In genomic region chr19:56106993-56107392, GRCh38 we compare ENCODE assay signal across 23 cellular contexts. TPM values are rescaled to one million over a fixed set of nuclear protein-coding genes. Genes with fewer than 3 reads are reported as not detected.
A peak's percentile ranks its signal among the peaks of the same experiment; 100 is the strongest.
DNase-seq lines count a peak whose midpoint lies in the region; ATAC-seq, FAIRE-seq and TF ChIP-seq lines count a peak whose summit lies in the region.
"Had no signal": no experiment of that assay in that cellular context is flagged by ENCODE, and none has a peak within 500 bp of the region (broad histone marks: within the 10 kb centered on the region; RNA-seq: fewer than 3 reads in every experiment).

No MANE protein-coding gene starts in this region.

- 88% methylated on average over 10 of the region's 11 CpGs; no CpG with 5 or more reads in 1 of the 2 experiments for WGBS in H1 (ENCODE audit: extremely low coverage in 1 of 2, insufficient coverage in 1 of 2, insufficient read length in 1 of 2, insufficient replicate concordance in 2 of 2, low coverage in 1 of 2, low lambda C conversion rate in 2 of 2, missing lambda C conversion rate in 1 of 2), 2 experiments
- WGBS in transverse colon (ENCODE audit: low coverage in 1 of 2), 2 donors: 70% methylated on average over 11 of the region's 11 CpGs; no CpG with 5 or more reads in 1 of the 2 donors

- no peak overlapping the region; the same call in 1 of the 2 replicates for H3K18ac ChIP-seq in H1 (ENCODE audit: extremely low read depth, low read length)

- H3K27ac Mint-ChIP-seq in stimulated activated naive CD8-positive, alpha-beta T cell treated with anti-CD3 and anti-CD28 coated beads, Interleukin-15, amount 100 ng/mL, for 72 hours: peak overlapping the region; percentile 13 to 50
- peak overlapping the region; percentile 69 for H3K27ac Mint-ChIP-seq in nephron progenitor cell
- H3K27ac Mint-ChIP-seq: activated CD4-positive, alpha-beta T cell treated with anti-CD3 and anti-CD28 coated beads, Interleukin-2, amount 10 ng/mL, durations not matched to agents 24 days and 14 days had no signal

- no peak overlapping the region for H2AK5ac ChIP-seq in H1 (ENCODE audit: low read depth, low read length)

- no peak overlapping the region for H3K9ac ChIP-seq in H1 (replicated peaks in 1 of 4; ENCODE audit: extremely low read depth in 1 of 4, low read depth in 3 of 4, low read length in 3 of 4)

- peaks cover 52 to 55% of the 10 kb centered on the region in 2 experiments for H4K20me1 ChIP-seq in H1 (replicated peaks in 1 of 2; ENCODE audit: control insufficient read depth in 1 of 2, insufficient read depth in 2 of 2, low read length in 2 of 2)

- H3K23ac ChIP-seq in H1 (ENCODE audit: insufficient read length): no peak overlapping the region

- H2BK20ac ChIP-seq in H1 (ENCODE audit: low read length): no peak overlapping the region

- H3K27me3 ChIP-seq in H1 (replicated peaks in 1 of 4; ENCODE audit: control insufficient read depth in 3 of 4, extremely low read depth in 1 of 4, insufficient read depth in 3 of 4, low read length in 3 of 4) (no peaks in the 10 kb centered on the region; a peak in 1 of 7 replicates), transverse colon (no peaks in the 10 kb centered on the region)
- H3K27me3 ChIP-seq: hepatocyte, spleen had no signal

- POLR2A ChIA-PET in H1 (lab: Charles Lee; ENCODE audit: partially characterized antibody): interaction anchor here (0.6 to 6.0 kb wide), 5 partner anchors 13 to 48 kb away, joined by 3 to 51 read pairs (median 4); partner anchors contain the start of genes ZNF444 and ZNF787

- H3K4me1 Mint-ChIP-seq in stimulated activated naive CD8-positive, alpha-beta T cell treated with anti-CD3 and anti-CD28 coated beads, Interleukin-15, amount 100 ng/mL, for 72 hours: peaks cover 83% of the 10 kb centered on the region
- H3K4me1 Mint-ChIP-seq in nephron progenitor cell: peaks cover 61% of the 10 kb centered on the region

- H3K4me2 ChIP-seq in H1 (ENCODE audit: insufficient read depth in 1 of 2, low read depth in 2 of 2, low read length in 2 of 2): no peak overlapping the region
- H3K4me2 ChIP-seq: hepatocyte had no signal

- H4K91ac ChIP-seq in H1 (replicated peaks; ENCODE audit: insufficient read length, low read length): no peak overlapping the region

- H3K9me3 Mint-ChIP-seq in stimulated activated naive CD8-positive, alpha-beta T cell treated with anti-CD3 and anti-CD28 coated beads, Interleukin-15, amount 100 ng/mL, for 72 hours: no peaks in the 10 kb centered on the region
- no peaks in the 10 kb centered on the region for H3K9me3 Mint-ChIP-seq in nephron progenitor cell
- H3K9me3 Mint-ChIP-seq: activated CD4-positive, alpha-beta T cell treated with anti-CD3 and anti-CD28 coated beads, Interleukin-2, amount 10 ng/mL, durations not matched to agents 24 days and 14 days had no signal

- no peaks in the 10 kb centered on the region for H3K27me3 Mint-ChIP-seq in stimulated activated naive CD8-positive, alpha-beta T cell treated with anti-CD3 and anti-CD28 coated beads, Interleukin-15, amount 100 ng/mL, for 72 hours
- H3K27me3 Mint-ChIP-seq in nephron progenitor cell (ENCODE audit: low read depth, poor library complexity): no peaks in the 10 kb centered on the region
- H3K27me3 Mint-ChIP-seq: activated CD4-positive, alpha-beta T cell treated with anti-CD3 and anti-CD28 coated beads, Interleukin-2, amount 10 ng/mL, durations not matched to agents 24 days and 14 days had no signal

- CTCF ChIA-PET in H1 (lab: Charles Lee; ENCODE audit: partially characterized antibody): interaction anchor here (1.2 to 1.9 kb wide), 2 partner anchors 12 to 22 kb away, joined by 3 to 5 read pairs; no protein-coding TSS in a partner anchor

- TF ChIP-seq CTCF in H1 (IDR thresholded peaks at IDR 0.05; ENCODE audit: control extremely low read depth in 1 of 3, insufficient read depth in 1 of 3, low read depth in 1 of 3, low read length in 3 of 3) (no peak), nephron progenitor cell (IDR thresholded peaks at IDR 0.05) (no peak), transverse colon (IDR thresholded peaks at IDR 0.05) (no peak)

- TF ChIP-seq RAD21 in H1 (IDR thresholded peaks at IDR 0.05 in 1 of 2, conservative IDR thresholded peaks at IDR 0.05 in 1 of 2; ENCODE audit: low read depth in 2 of 2, low read length in 2 of 2): no peak

- H3K79me1 ChIP-seq in H1 (ENCODE audit: low read depth, low read length): peaks cover 10% of the 10 kb centered on the region

- H4K8ac ChIP-seq in H1 (ENCODE audit: extremely low read depth, insufficient read depth, low read length): no peak overlapping the region; the same call in 1 of the 2 replicates

- H2BK12ac ChIP-seq in H1 (ENCODE audit: low read depth, low read length): no peak overlapping the region

- TF ChIP-seq POLR2A in H1 (IDR thresholded peaks at IDR 0.05; ENCODE audit: control extremely low read depth in 1 of 2, low read depth in 2 of 2, low read length in 2 of 2): no peak
- TF ChIP-seq POLR2A in transverse colon (IDR thresholded peaks at IDR 0.05): no peak

- no peak for DNase-seq in stimulated activated naive CD8-positive, alpha-beta T cell treated with anti-CD3 and anti-CD28 coated beads, Interleukin-15, amount 100 ng/mL, for 72 hours
- no peak for DNase-seq in stimulated activated naive CD8-positive, alpha-beta T cell treated with anti-CD3 and anti-CD28 coated beads, Interleukin-15, Interleukin-2, amounts not matched to agents 100 U/mL and 50 U/mL, for 24 hours
- DNase-seq in H1 (ENCODE audit: low read depth in 1 of 2, low spot score in 2 of 2): no peak
- no peak for DNase-seq in nephron progenitor cell
- no peak for DNase-seq in transverse colon
- no peak for DNase-seq in HuH-7 (ENCODE audit: low spot score)
- DNase-seq in COLO829 (ENCODE audit: low spot score): no peak
- no peak for DNase-seq in NCI-H774 (lab: John Stamatoyannopoulos, UW)
- DNase-seq: activated CD4-positive, alpha-beta T cell treated with anti-CD3 and anti-CD28 coated beads, Interleukin-2, amount 10 ng/mL, durations not matched to agents 24 days and 14 days; activated naive CD4-positive, alpha-beta T cell; anterior cingulate cortex; COR-L47; NCI-H1092 treated with DMSO at 0.1 percent for 48 hours; NCI-H524; stimulated activated CD8-positive, alpha-beta memory T cell treated with anti-CD3 and anti-CD28 coated beads, Interleukin-4, amount 100 ng/mL, for 48 hours; SW 1271 had no signal

- ATAC-seq in stimulated activated naive CD8-positive, alpha-beta T cell treated with anti-CD3 and anti-CD28 coated beads, Interleukin-15, amount 100 ng/mL, for 72 hours: no peak
- ATAC-seq in stimulated activated naive CD8-positive, alpha-beta T cell treated with anti-CD3 and anti-CD28 coated beads, Interleukin-15, Interleukin-2, amounts not matched to agents 100 U/mL and 50 U/mL, for 24 hours: no peak

- H3K14ac ChIP-seq in H1 (ENCODE audit: insufficient read length): no peak overlapping the region

- H3K4ac ChIP-seq in H1 (replicated peaks; ENCODE audit: insufficient read length, low read depth, low read length): no peak overlapping the region

- peaks cover 26 to 88% of the 10 kb centered on the region in 2 experiments for H3K79me2 ChIP-seq in H1 (ENCODE audit: control insufficient read depth in 1 of 2, insufficient read depth in 2 of 2, low read length in 2 of 2)

- no peak overlapping the region for H3K56ac ChIP-seq in H1 (replicated peaks; ENCODE audit: insufficient read length, low read depth, low read length)

- no peaks in the 10 kb centered on the region for H3K23me2 ChIP-seq in H1 (ENCODE audit: low read depth, low read length)

- H2AFZ ChIP-seq in H1 (ENCODE audit: low read length): no peak overlapping the region
- H2AFZ ChIP-seq: hepatocyte had no signal

- H2BK5ac ChIP-seq in H1 (ENCODE audit: low read depth, low read length): 0 out of 2 replicates have a peak overlapping the region, but pooled peaks have one; percentile 35

- no peak overlapping the region for H2BK15ac ChIP-seq in H1 (ENCODE audit: low read length)

- TF ChIP-seq EP300 in H1 (IDR thresholded peaks at IDR 0.05; ENCODE audit: borderline replicate concordance in 1 of 2, low read depth in 2 of 2, low read length in 2 of 2): no peak
- no peak for TF ChIP-seq EP300 in transverse colon (IDR thresholded peaks at IDR 0.05; ENCODE audit: low read depth)

- peak overlapping the region; percentile 7 to 52 for H3K4me3 Mint-ChIP-seq in stimulated activated naive CD8-positive, alpha-beta T cell treated with anti-CD3 and anti-CD28 coated beads, Interleukin-15, amount 100 ng/mL, for 72 hours
- H3K4me3 Mint-ChIP-seq in nephron progenitor cell: no peak overlapping the region

- H4K5ac ChIP-seq in H1 (ENCODE audit: insufficient read length, low read depth, low read length): no peak overlapping the region

- intact Hi-C loops in transverse colon (cut with DNase I; ENCODE audit: low total_unique reads): no loop called here

- H3K36me3 ChIP-seq in H1 (ENCODE audit: control insufficient read depth in 2 of 4, insufficient read depth in 4 of 4, low read length in 3 of 4) (peaks cover 0 to 3% (median 1%) of the 10 kb centered on the region in 4 experiments; a peak in 2 of 8 replicates), transverse colon (peaks cover 0 to 6% (median 2%) of the 10 kb centered on the region in 4 donors)

- H3K4me1 ChIP-seq in H1 (replicated peaks in 1 of 4; ENCODE audit: control insufficient read depth in 3 of 4, insufficient read depth in 4 of 4, low read length in 3 of 4): peaks cover 0 to 38% (median 26%) of the 10 kb centered on the region in 4 experiments; a peak in 6 of 7 replicates
- H3K4me1 ChIP-seq in transverse colon: peaks cover 57 to 74% (median 67%) of the 10 kb centered on the region in 4 donors

- peaks cover 20% of the 10 kb centered on the region for H3K36me3 Mint-ChIP-seq in nephron progenitor cell (ENCODE audit: low read depth)

- FAIRE-seq in H1 (lab: Jason Lieb, UNC): no peak
- FAIRE-seq: endometrium, islet of Langerhans, TTC549 had no signal

- H3K27ac ChIP-seq in H1 (ENCODE audit: low read depth, low read length): no peak overlapping the region; the same call in 1 of the 2 replicates
- peak overlapping the region; percentile 84 to 92 (median 90) for H3K27ac ChIP-seq in transverse colon
- H3K27ac ChIP-seq: hepatocyte, thoracic aorta had no signal

- in situ Hi-C loops in transverse colon (cut with MboI; ENCODE audit: low pct_ligation_motif_present in 1 of 4, low pct_unique_long_range_greater_than_20kb in 1 of 4, low sequenced_read_pairs in 3 of 4): no loop called here

- no peak overlapping the region for H2BK120ac ChIP-seq in H1 (replicated peaks; ENCODE audit: low read depth, low read length)

- no peaks in the 10 kb centered on the region for H3K9me3 ChIP-seq in H1 (ENCODE audit: insufficient read depth in 2 of 2, low read depth in 1 of 2, low read length in 1 of 2)
- H3K9me3 ChIP-seq in transverse colon: no peaks in the 10 kb centered on the region
- H3K9me3 ChIP-seq: spleen, thoracic aorta had no signal

- no peak overlapping the region for H3K4me3 ChIP-seq in H1 (ENCODE audit: extremely low read depth in 1 of 4, insufficient read depth in 2 of 4, low read depth in 3 of 4, low read length in 4 of 4)
- peak overlapping the region in 1 of 4 donors; percentile 37 for H3K4me3 ChIP-seq in transverse colon
- H3K4me3 ChIP-seq: hepatocyte, lung, spleen, thoracic aorta had no signal

RNA-seq across cellular contexts. Expression of gene ZNF787, which starts 14.1 kb away (rescaled TPM):
- total RNA-seq in H1 (2021; fragmentation: NEBNext Ultra II Directional; extraction: Animal tissue kit (Norgen Biotek cat#: 25700)): 56.0 and 57.3 TPM in 2 replicates
- polyA plus RNA-seq in H1 (2011; rRNA removed): 19.7 and 37.8 TPM in 2 replicates
- polyA plus RNA-seq in H1 (2011; cell fraction: cytosol; rRNA removed): 31.1 TPM
- polyA plus RNA-seq in H1 (2011; cell fraction: nucleus; rRNA removed): 44.7 TPM
- polyA plus RNA-seq in H1 (2012, experiment 1 of 2): 24.6 to 37.3 TPM (median 32.1 TPM) in 4 replicates
- 26.0 TPM for polyA plus RNA-seq in H1 (2012, experiment 2 of 2)
- 35.4 TPM for polyA plus RNA-seq in H1 (2013, experiment 1 of 2)
- polyA plus RNA-seq in H1 (2013, experiment 2 of 2): 34.1 TPM
- polyA minus RNA-seq in H1 (2011; rRNA and poly(A)+ RNA removed): 7.3 and 7.9 TPM in 2 replicates
- 37.4 TPM for polyA minus RNA-seq in H1 (2011; cell fraction: cytosol; rRNA and poly(A)+ RNA removed)
- polyA minus RNA-seq in H1 (2011; cell fraction: nucleus; rRNA and poly(A)+ RNA removed): 25.1 TPM
- total RNA-seq in transverse colon: 10 to 100 TPM; 24.9 to 53.1 (median 27.4) TPM

RNA-seq across cellular contexts. Expression of gene ZNF444, which starts 34.1 kb away (rescaled TPM):
- 46.9 and 49.5 TPM in 2 replicates for total RNA-seq in H1 (2021; fragmentation: NEBNext Ultra II Directional; extraction: Animal tissue kit (Norgen Biotek cat#: 25700))
- polyA plus RNA-seq in H1 (2011; rRNA removed): 54.5 and 87.3 TPM in 2 replicates
- 52.7 TPM for polyA plus RNA-seq in H1 (2011; cell fraction: cytosol; rRNA removed)
- 82.7 TPM for polyA plus RNA-seq in H1 (2011; cell fraction: nucleus; rRNA removed)
- polyA plus RNA-seq in H1 (2012, experiment 1 of 2): 29.2 to 41.5 TPM (median 39.9 TPM) in 4 replicates
- polyA plus RNA-seq in H1 (2012, experiment 2 of 2): 29.3 TPM
- 29.2 TPM for polyA plus RNA-seq in H1 (2013, experiment 1 of 2)
- 27.9 TPM for polyA plus RNA-seq in H1 (2013, experiment 2 of 2)
- 4.0 and 7.3 TPM in 2 replicates for polyA minus RNA-seq in H1 (2011; rRNA and poly(A)+ RNA removed)
- 20.0 TPM for polyA minus RNA-seq in H1 (2011; cell fraction: cytosol; rRNA and poly(A)+ RNA removed)
- 22.2 TPM for polyA minus RNA-seq in H1 (2011; cell fraction: nucleus; rRNA and poly(A)+ RNA removed)
- 100 to 1,000 TPM in 1 of 4 donors, 10 to 100 TPM in 3; 20.7 to 148 (median 39.2) TPM for total RNA-seq in transverse colon
